ENCODE assay signal across 8 cellular contexts in the genomic region with DNA sequence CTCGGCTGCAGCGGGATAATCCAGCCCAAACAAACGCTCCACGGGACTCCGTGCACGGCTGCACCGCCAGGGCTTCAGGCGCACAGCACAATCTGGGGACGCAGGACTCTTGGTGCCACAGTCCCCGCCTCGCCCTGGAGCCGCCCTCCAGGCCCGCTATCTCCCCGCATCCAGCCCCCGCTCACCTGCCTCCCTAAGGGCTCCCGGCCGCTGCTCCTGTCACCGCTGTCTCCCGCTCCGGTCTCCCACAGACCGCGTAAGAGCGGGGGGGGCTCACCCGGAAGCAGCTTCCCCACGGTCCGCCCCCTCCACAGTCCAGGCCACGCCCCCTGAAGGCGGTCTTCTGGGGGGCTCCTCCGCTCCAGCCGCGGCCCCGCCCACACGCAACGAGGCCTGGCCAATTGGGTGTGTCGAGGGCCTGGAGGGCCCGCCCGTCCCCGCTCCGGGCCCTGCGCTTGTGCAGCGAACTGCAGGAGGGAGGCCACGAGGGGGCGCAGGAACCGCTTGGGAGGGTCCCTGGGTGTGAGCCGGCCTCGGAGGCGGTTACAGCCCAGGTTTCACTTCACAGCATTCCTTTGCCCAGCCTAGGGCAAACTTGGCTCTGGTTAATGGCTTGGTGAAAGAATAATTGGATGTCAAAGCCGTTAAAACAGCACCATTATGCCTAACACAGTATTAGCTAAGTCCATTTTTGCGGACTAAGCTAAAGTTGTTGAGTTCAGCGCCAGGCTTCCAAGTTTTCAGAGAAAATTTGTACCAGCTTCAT. TPM values are rescaled to one million over a fixed set of nuclear protein-coding genes. Genes with fewer than 3 reads are reported as not detected.
DNase-seq lines count a peak whose midpoint lies in the region; ATAC-seq and TF ChIP-seq lines count a peak whose summit lies in the region.

ALAD (minus strand) TSS at position 258 of the 766 bp plus-strand sequence. CDS start 7,725 bp downstream, outside the sequence.

- H3K27me3 Mint-ChIP-seq in HFFc6 (ENCODE audit: insufficient read depth), result no peaks in the 10 kb centered on the region
- H3K27me3 Mint-ChIP-seq in activated naive CD4-positive, alpha-beta T cell treated with anti-CD3 and anti-CD28 coated beads for 36 hours (ENCODE audit: low read depth), result no peaks in the 10 kb centered on the region

- no peaks in the 10 kb centered on the region for H3K9me3 Mint-ChIP-seq in HFFc6
- no peaks in the 10 kb centered on the region for H3K9me3 Mint-ChIP-seq in activated naive CD4-positive, alpha-beta T cell treated with anti-CD3 and anti-CD28 coated beads for 36 hours

- H3K4me3 Mint-ChIP-seq in HFFc6, result peak within 1 kb of the TSS; percentile 96
- H3K4me3 Mint-ChIP-seq in activated naive CD4-positive, alpha-beta T cell treated with anti-CD3 and anti-CD28 coated beads for 36 hours, result peak within 1 kb of the TSS; percentile 93

- H3K4me3 ChIP-seq in GM08714 (ENCODE audit: low read length) (peak within 1 kb of the TSS; percentile 86), gastroesophageal sphincter (peak within 1 kb of the TSS; percentile 75 to 88), suprapubic skin (peak within 1 kb of the TSS; percentile 86)

- TF ChIP-seq POLR2A in gastroesophageal sphincter (IDR thresholded peaks at IDR 0.05), result peak in 1 of 2 donors; percentile 34
- TF ChIP-seq POLR2A in suprapubic skin (IDR thresholded peaks at IDR 0.05), result no peak

- H3K4me1 Mint-ChIP-seq in HFFc6 (ENCODE audit: low read depth), result peaks cover 40% of the 10 kb centered on the region
- H3K4me1 Mint-ChIP-seq in activated naive CD4-positive, alpha-beta T cell treated with anti-CD3 and anti-CD28 coated beads for 36 hours (ENCODE audit: low read depth), result peaks cover 20% of the 10 kb centered on the region

- DNase-seq in HFFc6 (peak; percentile 97), NAMALWA (ENCODE audit: low spot score) (peak; percentile 99), SK-N-DZ (ENCODE audit: low spot score) (peak; percentile 97), nucleus accumbens (lab: John Stamatoyannopoulos, UW) (peak; percentile 83 to 100 (median 98)), suprapubic skin (ENCODE audit: low spot score in 2 of 2) (peak; percentile 99)
- DNase-seq in activated naive CD4-positive, alpha-beta T cell treated with anti-CD3 and anti-CD28 coated beads for 36 hours, result peak; percentile 99

- H3K27me3 ChIP-seq in gastroesophageal sphincter, result no peaks in the 10 kb centered on the region
- no peaks in the 10 kb centered on the region for H3K27me3 ChIP-seq in suprapubic skin

- H3K36me3 Mint-ChIP-seq in HFFc6 (ENCODE audit: low read depth), result no peaks in the 10 kb centered on the region
- H3K36me3 Mint-ChIP-seq in activated naive CD4-positive, alpha-beta T cell treated with anti-CD3 and anti-CD28 coated beads for 36 hours (ENCODE audit: low read depth), result no peaks in the 10 kb centered on the region

- CTCF ChIA-PET in activated naive CD4-positive, alpha-beta T cell treated with anti-CD3 and anti-CD28 coated beads for 36 hours (lab: Charles Lee), result interaction anchor here (0.5 to 6.7 kb wide), 23 partner anchors 9 to 255 kb away, joined by 3 to 61 read pairs (median 4); partner anchors contain the start of genes C9orf43, CDC26, POLE3 and PRPF4

- peak within 1 kb of the TSS; percentile 77 for H3K27ac Mint-ChIP-seq in HFFc6
- no peak within 1 kb of the TSS for H3K27ac Mint-ChIP-seq in activated naive CD4-positive, alpha-beta T cell treated with anti-CD3 and anti-CD28 coated beads for 36 hours

- H3K36me3 ChIP-seq in gastroesophageal sphincter, result peaks cover 0 to 9% of the 10 kb centered on the region in 2 donors
- no peaks in the 10 kb centered on the region for H3K36me3 ChIP-seq in suprapubic skin

- H3K9me3 ChIP-seq in gastroesophageal sphincter (no peaks in the 10 kb centered on the region), suprapubic skin (no peaks in the 10 kb centered on the region)

- intact Hi-C loops in activated naive CD4-positive, alpha-beta T cell treated with anti-CD3 and anti-CD28 coated beads for 36 hours (cut with micrococcal nuclease), result loop anchor here (2.0 kb wide), 7 partner anchors 24 to 258 kb away; partner anchors contain the start of genes CDC26, FKBP15, HDHD3 and PRPF4

- H3K4me1 ChIP-seq in gastroesophageal sphincter, result peaks cover 0 to 26% (median 15%) of the 10 kb centered on the region in 3 donors
- peaks cover 41% of the 10 kb centered on the region for H3K4me1 ChIP-seq in suprapubic skin

- ATAC-seq in gastroesophageal sphincter, result peak; percentile 99

- WGBS in gastroesophageal sphincter (ENCODE audit: low coverage in 1 of 2), 2 donors, result 24% methylated on average over 4 to 5 of the region's 50 CpGs
- 4% methylated on average over 14 of the region's 50 CpGs for WGBS in suprapubic skin

- H3K27ac ChIP-seq in gastroesophageal sphincter (peak within 1 kb of the TSS; percentile 44 to 83 (median 80)), suprapubic skin (peak within 1 kb of the TSS; percentile 74)

- TF ChIP-seq EP300 in gastroesophageal sphincter (IDR thresholded peaks at IDR 0.05), result no peak
- no peak for TF ChIP-seq EP300 in suprapubic skin (IDR thresholded peaks at IDR 0.05)

- TF ChIP-seq CTCF in HFFc6 (IDR thresholded peaks at IDR 0.05) (peak; percentile 96), gastroesophageal sphincter (IDR thresholded peaks at IDR 0.05) (peak in 3 of 4 experiments; percentile 95 to 96 (median 95)), suprapubic skin (IDR thresholded peaks at IDR 0.05) (peak; percentile 92 to 97)

RNA-seq across cellular contexts. Expression of gene ALAD, which starts in this region (rescaled TPM):
- total RNA-seq in HFFc6 (2021; fragmentation: NEBNext Ultra II Directional; extraction: Animal tissue kit (Norgen Biotek cat#: 25700)), result 10 to 100 TPM; 27.8 to 31.0 (median 30.3) TPM
- polyA plus RNA-seq in SK-N-DZ (2014; cell fraction: cytosol; rRNA removed), result 10.1 and 11.0 TPM in 2 replicates
- polyA plus RNA-seq in SK-N-DZ (2014; cell fraction: nucleus; rRNA removed), result 35.8 and 52.0 TPM in 2 replicates
- 10 to 100 TPM; 16.1 to 17.7 TPM for total RNA-seq in activated naive CD4-positive, alpha-beta T cell treated with anti-CD3 and anti-CD28 coated beads for 36 hours
- total RNA-seq in gastroesophageal sphincter (10 to 100 TPM; 17.3 to 34.2 (median 17.9) TPM), suprapubic skin (10 to 100 TPM; 47.1 to 66.6 (median 53.6) TPM)

Comparison
In these comparisons a context has a peak if more than half of its experiments do, and no peak if none do; other contexts are left out.
1. Peak in every context shown above with its lines: DNase-seq, ATAC-seq, H3K4me3 ChIP-seq and H3K27ac ChIP-seq.